18 cellular contexts compared by ENCODE assay signal in the genomic region with DNA sequence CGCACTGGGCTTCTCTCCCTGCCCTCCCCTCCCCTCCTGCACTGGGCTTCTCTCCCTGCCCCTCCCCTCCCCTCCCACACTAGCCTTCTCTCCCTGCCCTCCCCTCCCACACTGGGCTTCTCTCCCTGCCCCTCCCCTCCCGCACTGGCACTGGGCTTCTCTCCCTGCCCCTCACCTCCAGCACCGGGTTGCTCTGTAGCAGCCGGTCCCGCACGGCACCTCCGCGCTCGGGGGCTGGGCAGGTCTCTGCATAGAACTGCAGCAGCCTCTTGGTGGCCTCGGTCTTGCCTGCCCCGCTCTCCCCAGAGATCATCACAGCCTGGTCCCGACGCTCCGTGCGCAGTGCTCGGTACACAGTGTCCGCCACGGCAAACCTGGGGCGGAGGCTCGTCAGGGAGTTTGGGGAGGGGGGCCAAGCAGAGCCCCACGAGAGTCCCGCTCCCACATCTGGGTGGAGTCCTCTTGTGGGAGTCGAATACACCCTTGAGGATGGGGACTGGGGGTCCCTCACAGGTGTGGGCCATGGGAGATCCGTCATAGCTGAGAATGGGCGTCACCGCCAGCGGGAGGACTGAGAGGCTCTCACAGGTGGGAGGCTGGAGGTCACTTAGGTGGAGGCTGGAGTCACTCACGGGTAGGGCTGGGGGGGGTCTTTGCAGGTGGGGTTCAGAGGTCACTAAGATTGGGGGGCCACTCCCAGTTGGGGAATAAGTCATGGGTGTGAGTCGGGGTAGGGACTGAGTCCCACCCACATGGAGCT. TPM values are rescaled to one million over a fixed set of nuclear protein-coding genes. Genes with fewer than 3 reads are reported as not detected.
A peak's percentile ranks its signal among the peaks of the same experiment; 100 is the strongest.
DNase-seq lines count a peak whose midpoint lies in the region; ATAC-seq and TF ChIP-seq lines count a peak whose summit lies in the region.
"Had no signal": no experiment of that assay in that cellular context is flagged by ENCODE, and none has a peak within 500 bp of the region (broad histone marks: within the 10 kb centered on the region; RNA-seq: fewer than 3 reads in every experiment).

No MANE protein-coding gene starts in this region.

- no peak for TF ChIP-seq POLR2A in transverse colon (IDR thresholded peaks at IDR 0.05)

- H3K4me1 ChIP-seq in endodermal cell (ENCODE audit: control insufficient read depth, insufficient read depth, low read length): peaks cover 4% of the 10 kb centered on the region
- H3K4me1 ChIP-seq in transverse colon: peaks cover 12 to 46% (median 32%) of the 10 kb centered on the region in 4 donors

- H3K4me3 Mint-ChIP-seq in activated T-cell treated with anti-CD3 and anti-CD28 coated beads, Interleukin-2, amount 50 U/mL, for 4 hours: peak overlapping the region; percentile 38
- H3K4me3 Mint-ChIP-seq in endodermal cell (no peak overlapping the region), nephron progenitor cell (peak overlapping the region; percentile 38), HFFc6 (no peak overlapping the region; the same call in 1 of the 2 replicates)
- H3K4me3 Mint-ChIP-seq: activated CD8-positive, alpha-beta T cell treated with anti-CD3 and anti-CD28 coated beads for 36 hours had no signal

- H3K9ac ChIP-seq in endodermal cell (ENCODE audit: extremely low read depth, low read length, poor library complexity, severe bottlenecking): no peak overlapping the region

- H3K9me3 Mint-ChIP-seq in activated T-cell treated with anti-CD3 and anti-CD28 coated beads, Interleukin-2, amount 50 U/mL, for 4 hours: no peaks in the 10 kb centered on the region
- H3K9me3 Mint-ChIP-seq in endodermal cell (no peaks in the 10 kb centered on the region), nephron progenitor cell (no peaks in the 10 kb centered on the region), HFFc6 (no peaks in the 10 kb centered on the region)
- H3K9me3 Mint-ChIP-seq: activated CD8-positive, alpha-beta T cell treated with anti-CD3 and anti-CD28 coated beads for 36 hours had no signal

- no peak for ATAC-seq in activated T-cell treated with anti-CD3 and anti-CD28 coated beads, Interleukin-2, amount 50 U/mL, for 4 hours
- ATAC-seq: activated CD8-positive, alpha-beta T cell treated with anti-CD3 and anti-CD28 coated beads for 36 hours; K562 had no signal

- H3K27ac ChIP-seq in endodermal cell (ENCODE audit: low read depth, low read length) (peak overlapping the region; percentile 38), transverse colon (peak overlapping the region; percentile 29 to 99 (median 96))
- H3K27ac ChIP-seq: neutrophil, SK-N-MC had no signal

- H3K27me3 Mint-ChIP-seq in activated T-cell treated with anti-CD3 and anti-CD28 coated beads, Interleukin-2, amount 50 U/mL, for 4 hours (ENCODE audit: low read depth): no peaks in the 10 kb centered on the region
- H3K27me3 Mint-ChIP-seq in endodermal cell (ENCODE audit: insufficient read depth) (peaks cover 14% of the 10 kb centered on the region), nephron progenitor cell (ENCODE audit: low read depth, poor library complexity) (peaks cover 15% of the 10 kb centered on the region), HFFc6 (ENCODE audit: insufficient read depth) (peaks cover 4% of the 10 kb centered on the region)
- H3K27me3 Mint-ChIP-seq: activated CD8-positive, alpha-beta T cell treated with anti-CD3 and anti-CD28 coated beads for 36 hours had no signal

- H3K36me3 ChIP-seq in endodermal cell (ENCODE audit: control insufficient read depth, insufficient read depth, low read length): peaks cover 36% of the 10 kb centered on the region
- peaks cover 0 to 20% (median 5%) of the 10 kb centered on the region in 4 donors for H3K36me3 ChIP-seq in transverse colon
- H3K36me3 ChIP-seq: neutrophil had no signal

- no peak overlapping the region for H3K4me3 ChIP-seq in endodermal cell (ENCODE audit: low read length)
- no peak overlapping the region for H3K4me3 ChIP-seq in transverse colon
- H3K4me3 ChIP-seq: K562, lung, SK-N-MC had no signal

- TF ChIP-seq EP300 in transverse colon (IDR thresholded peaks at IDR 0.05; ENCODE audit: low read depth): no peak

- H3K27me3 ChIP-seq in endodermal cell (ENCODE audit: control insufficient read depth, insufficient read depth, low read length, poor library complexity, severe bottlenecking): no peaks in the 10 kb centered on the region
- no peaks in the 10 kb centered on the region for H3K27me3 ChIP-seq in transverse colon

- peaks cover 12% of the 10 kb centered on the region for H3K4me1 Mint-ChIP-seq in activated T-cell treated with anti-CD3 and anti-CD28 coated beads, Interleukin-2, amount 50 U/mL, for 4 hours (ENCODE audit: low read depth)
- no peaks in the 10 kb centered on the region for H3K4me1 Mint-ChIP-seq in endodermal cell
- peaks cover 47% of the 10 kb centered on the region for H3K4me1 Mint-ChIP-seq in nephron progenitor cell
- H3K4me1 Mint-ChIP-seq in HFFc6 (ENCODE audit: low read depth): peaks cover 25% of the 10 kb centered on the region

- in situ Hi-C loops in transverse colon (cut with MboI; ENCODE audit: low pct_ligation_motif_present in 1 of 4, low pct_unique_long_range_greater_than_20kb in 1 of 4, low sequenced_read_pairs in 3 of 4): no loop called here

- H3K9me3 ChIP-seq in endodermal cell (ENCODE audit: control insufficient read depth, low read length) (no peaks in the 10 kb centered on the region), transverse colon (no peaks in the 10 kb centered on the region)
- H3K9me3 ChIP-seq: neutrophil had no signal

- H3K27ac Mint-ChIP-seq in endodermal cell (no peak overlapping the region), nephron progenitor cell (no peak overlapping the region), HFFc6 (no peak overlapping the region)
- H3K27ac Mint-ChIP-seq: activated CD8-positive, alpha-beta T cell treated with anti-CD3 and anti-CD28 coated beads for 36 hours had no signal

- H3K36me3 Mint-ChIP-seq in activated T-cell treated with anti-CD3 and anti-CD28 coated beads, Interleukin-2, amount 50 U/mL, for 4 hours (ENCODE audit: insufficient read depth): peaks cover 13% of the 10 kb centered on the region
- H3K36me3 Mint-ChIP-seq in endodermal cell (ENCODE audit: low read depth) (peaks cover 43% of the 10 kb centered on the region), nephron progenitor cell (ENCODE audit: low read depth) (peaks cover 15% of the 10 kb centered on the region), HFFc6 (ENCODE audit: low read depth) (peaks cover 18% of the 10 kb centered on the region)

- WGBS in endodermal cell (ENCODE audit: insufficient coverage in 1 of 2, insufficient read length in 1 of 2), 2 experiments: 91 to 92% methylated on average over 17 to 28 of the region's 29 CpGs
- 83 to 87% methylated on average over 7 to 27 of the region's 29 CpGs for whole genome bisulfite sequencing in transverse colon (ENCODE audit: low coverage in 1 of 2), 2 donors

- DNase-seq in activated T-cell treated with anti-CD3 and anti-CD28 coated beads, Interleukin-2, amount 50 U/mL, for 4 hours: no peak
- no peak for DNase-seq in activated T-cell treated with anti-CD3 and anti-CD28 coated beads, Interleukin-2, amount 50 U/mL, for 1 hour
- DNase-seq in endodermal cell: no peak
- no peak for DNase-seq in nephron progenitor cell
- no peak for DNase-seq in transverse colon
- no peak for DNase-seq in HFFc6
- no peak for DNase-seq in dedifferentiated amniotic fluid mesenchymal stem cell (ENCODE audit: extremely low spot score)
- DNase-seq in ureter (ENCODE audit: low spot score): no peak
- DNase-seq: 8988T; activated CD8-positive, alpha-beta T cell treated with anti-CD3 and anti-CD28 coated beads for 36 hours; activated effector memory CD4-positive, alpha-beta T cell treated with Interleukin-2 at 50 U/mL for 16 hours; aorta; NCI-H1105 treated with DMSO at 0.1 percent for 48 hours; stimulated activated naive CD4-positive, alpha-beta T cell had no signal

- intact Hi-C loops in transverse colon (cut with DNase I; ENCODE audit: low total_unique reads): no loop called here

- TF ChIP-seq CTCF in endodermal cell (conservative IDR thresholded peaks at IDR 0.05) (no peak), nephron progenitor cell (IDR thresholded peaks at IDR 0.05) (no peak), transverse colon (IDR thresholded peaks at IDR 0.05) (no peak), HFFc6 (IDR thresholded peaks at IDR 0.05) (no peak)

RNA-seq across cellular contexts. Expression of a gene that starts 9.6 kb away (rescaled TPM):
- 10 to 100 TPM; 16.7 to 34.5 (median 18.3) TPM for total RNA-seq in activated T-cell treated with anti-CD3 and anti-CD28 coated beads, Interleukin-2, amount 50 U/mL, for 4 hours
- 10 to 100 TPM; 75.5 to 90.0 TPM for total RNA-seq in endodermal cell
- 32.2 TPM for polyA plus RNA-seq in endodermal cell (2013, experiment 1 of 2)
- 32.5 TPM for polyA plus RNA-seq in endodermal cell (2013, experiment 2 of 2)
- 100 to 1,000 TPM; 163 to 456 (median 219) TPM for total RNA-seq in transverse colon
- total RNA-seq in HFFc6 (2021; fragmentation: NEBNext Ultra II Directional; extraction: Animal tissue kit (Norgen Biotek cat#: 25700)): 100 to 1,000 TPM; 310 to 400 (median 328) TPM
- 243 TPM for total RNA-seq in ureter

RNA-seq across cellular contexts. Expression of a gene that starts 26.8 kb away (rescaled TPM):
- total RNA-seq in activated T-cell treated with anti-CD3 and anti-CD28 coated beads, Interleukin-2, amount 50 U/mL, for 4 hours: 10 to 100 TPM; 21.0 to 22.4 (median 22.0) TPM
- total RNA-seq in endodermal cell (10 to 100 TPM; 50.5 to 52.3 TPM), transverse colon (10 to 100 TPM; 33.4 to 95.3 (median 63.4) TPM), ureter (49.6 TPM)
- polyA plus RNA-seq in endodermal cell (2013, experiment 1 of 2): 44.9 TPM
- 43.6 TPM for polyA plus RNA-seq in endodermal cell (2013, experiment 2 of 2)
- 10 to 100 TPM; 71.1 to 83.1 (median 77.5) TPM for total RNA-seq in HFFc6 (2021; fragmentation: NEBNext Ultra II Directional; extraction: Animal tissue kit (Norgen Biotek cat#: 25700))

RNA-seq across cellular contexts. Expression of a gene that starts 33.5 kb away (rescaled TPM):
- total RNA-seq in activated T-cell treated with anti-CD3 and anti-CD28 coated beads, Interleukin-2, amount 50 U/mL, for 4 hours: 10 to 100 TPM; 21.6 to 30.0 (median 22.8) TPM
- total RNA-seq in endodermal cell (10 to 100 TPM; 22.2 to 30.0 TPM), transverse colon (100 to 1,000 TPM in 1 of 4 donors, 10 to 100 TPM in 3; 10.9 to 114 (median 81.9) TPM), ureter (50.7 TPM)
- polyA plus RNA-seq in endodermal cell (2013, experiment 1 of 2): 21.5 TPM
- polyA plus RNA-seq in endodermal cell (2013, experiment 2 of 2): 19.5 TPM
- total RNA-seq in HFFc6 (2021; fragmentation: NEBNext Ultra II Directional; extraction: Animal tissue kit (Norgen Biotek cat#: 25700)): 10 to 100 TPM; 18.2 to 23.5 (median 20.3) TPM

Comparison
In these comparisons a context has a peak if more than half of its experiments do, and no peak if none do; other contexts are left out.
1. H3K4me3 Mint-ChIP-seq: peak in activated T-cell treated with anti-CD3 and anti-CD28 coated beads, Interleukin-2, amount 50 U/mL, for 4 hours (single experiment) and nephron progenitor cell (single experiment); none in endodermal cell (single experiment) and HFFc6 (single experiment).